8 cellular contexts compared by ENCODE assay signal in the genomic region with DNA sequence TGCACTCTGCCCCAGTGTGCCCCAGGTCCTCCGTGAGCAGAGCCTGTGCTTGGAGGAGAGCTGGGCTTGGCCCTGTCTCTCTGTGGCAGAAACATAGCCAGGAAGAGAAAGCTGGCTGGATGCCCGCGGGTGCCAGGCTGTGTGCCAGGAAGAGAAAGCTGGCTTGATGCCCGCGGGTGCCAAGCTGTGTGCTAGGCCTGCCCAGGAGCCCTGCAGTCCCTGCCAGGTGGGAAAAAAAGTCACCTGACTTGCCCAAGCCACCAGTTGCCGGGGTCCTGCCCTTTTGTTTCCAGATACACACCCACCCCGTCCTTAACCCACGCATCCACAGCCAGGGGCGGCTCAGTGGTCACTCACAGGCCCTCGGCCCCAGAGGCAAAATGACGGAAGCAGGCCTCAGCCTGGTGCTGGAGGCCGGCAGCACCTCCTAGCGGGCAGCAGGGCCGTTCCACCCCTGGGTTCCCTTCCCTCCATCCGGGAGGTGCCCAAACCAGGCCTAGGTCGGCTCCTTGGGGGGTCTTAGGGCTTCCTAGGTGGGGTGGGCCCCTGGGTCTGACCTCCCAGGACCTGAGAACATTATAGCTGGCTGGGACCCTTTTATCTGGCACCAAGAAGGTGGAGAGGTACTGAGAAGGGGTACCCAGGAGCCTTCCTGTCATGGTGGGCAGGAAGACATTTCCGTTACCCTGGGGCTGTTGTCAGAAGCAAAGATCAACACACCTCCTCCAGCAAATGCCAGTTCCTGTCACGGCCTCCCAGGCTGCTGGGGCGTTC. TPM values are rescaled to one million over a fixed set of nuclear protein-coding genes. Genes with fewer than 3 reads are reported as not detected.
DNase-seq lines count a peak whose midpoint lies in the region; ATAC-seq and TF ChIP-seq lines count a peak whose summit lies in the region.

No MANE protein-coding gene starts in this region.

- H3K27me3 ChIP-seq in WERI-Rb-1 (ENCODE audit: insufficient read depth, low read depth, severe bottlenecking) (no peaks in the 10 kb centered on the region), colonic mucosa (no peaks in the 10 kb centered on the region), muscle layer of colon (ENCODE audit: control insufficient read depth in 1 of 2, insufficient read depth in 2 of 2, low read length in 2 of 2) (no peaks in the 10 kb centered on the region), vagina (no peaks in the 10 kb centered on the region)

- no peak for ATAC-seq in GM18861 (IDR thresholded peaks at IDR 0.05; ENCODE audit: unreplicated experiment)

- H3K4me3 ChIP-seq in WERI-Rb-1 (ENCODE audit: low read depth, low read length): no peak overlapping the region
- no peak overlapping the region for H3K4me3 ChIP-seq in colonic mucosa
- H3K4me3 ChIP-seq in muscle layer of colon (ENCODE audit: low read depth in 1 of 2, low read length in 2 of 2): peak overlapping the region in 1 of 2 donors; percentile 4
- H3K4me3 ChIP-seq in vagina: peak overlapping the region in 1 of 2 donors; percentile 1

- peak overlapping the region in 1 of 2 donors; percentile 53 for H3K9ac ChIP-seq in colonic mucosa (ENCODE audit: low read depth in 2 of 2, low read length in 2 of 2)
- no peak overlapping the region for H3K9ac ChIP-seq in muscle layer of colon (ENCODE audit: low read length)

- H3K4me1 ChIP-seq in colonic mucosa (peaks cover 19% of the 10 kb centered on the region), muscle layer of colon (ENCODE audit: insufficient read depth, low read length) (peaks cover 47% of the 10 kb centered on the region), vagina (peaks cover 23% of the 10 kb centered on the region)

- H3K36me3 ChIP-seq in WERI-Rb-1: no peaks in the 10 kb centered on the region
- no peaks in the 10 kb centered on the region for H3K36me3 ChIP-seq in colonic mucosa
- no peaks in the 10 kb centered on the region for H3K36me3 ChIP-seq in muscle layer of colon (ENCODE audit: insufficient read depth, low read length)
- H3K36me3 ChIP-seq in vagina: no peaks in the 10 kb centered on the region

- DNase-seq in DMS153 treated with DMSO at 0.1 percent for 48 hours (lab: John Stamatoyannopoulos, UW; ENCODE audit: unreplicated experiment) (peak; percentile 36), M059J (ENCODE audit: low read depth) (peak; percentile 68), WERI-Rb-1 (no peak), colonic mucosa (peak; percentile 88), vagina (ENCODE audit: extremely low spot score in 2 of 2) (no peak), NCI-H187 treated with DMSO at 0.1 percent for 48 hours (lab: John Stamatoyannopoulos, UW) (no peak)

- TF ChIP-seq POLR2A in vagina (IDR thresholded peaks at IDR 0.05): no peak

- intact Hi-C loops in colonic mucosa (cut with DNase I) (loop anchor here (10.0 kb wide), 1 partner anchor 107 kb away; a partner anchor contains a TSS), vagina (cut with DNase I) (no loop called here)

- H3K9me3 ChIP-seq in WERI-Rb-1 (ENCODE audit: severe bottlenecking): no peaks in the 10 kb centered on the region
- no peaks in the 10 kb centered on the region for H3K9me3 ChIP-seq in colonic mucosa
- H3K9me3 ChIP-seq in muscle layer of colon (ENCODE audit: low read length): no peaks in the 10 kb centered on the region
- H3K9me3 ChIP-seq in vagina: no peaks in the 10 kb centered on the region

- TF ChIP-seq CTCF in WERI-Rb-1 (IDR thresholded peaks at IDR 0.05; ENCODE audit: low read depth, low read length): 0 out of 2 replicates have a peak, but pooled peaks have one; percentile 32
- peak; percentile 56 for TF ChIP-seq CTCF in colonic mucosa (IDR thresholded peaks at IDR 0.05)
- TF ChIP-seq CTCF in vagina (IDR thresholded peaks at IDR 0.05): peak in 2 of 3 experiments; percentile 3 to 43

- H3K27ac ChIP-seq in WERI-Rb-1 (no peak overlapping the region), colonic mucosa (peak overlapping the region; percentile 42), muscle layer of colon (ENCODE audit: low read depth, low read length) (peak overlapping the region; percentile 99), vagina (no peak overlapping the region)

RNA-seq across cellular contexts. Expression of a gene that starts 9.1 kb away (rescaled TPM):
- total RNA-seq in M059J (2014; rRNA removed; shearing (Covaris generic)): 0.10 TPM in 1 of 2 replicates, not detected in the other
- total RNA-seq in colonic mucosa: 10 to 100 TPM; 13.1 to 27.1 TPM
- 35.1 TPM for total RNA-seq in vagina

RNA-seq across cellular contexts. Expression of a gene that starts 28.3 kb away (rescaled TPM):
- 10.8 and 23.4 TPM in 2 replicates for total RNA-seq in M059J (2014; rRNA removed; shearing (Covaris generic))
- 10 to 100 TPM; 30.6 to 50.1 TPM for total RNA-seq in colonic mucosa
- 8.3 TPM for total RNA-seq in vagina

RNA-seq across cellular contexts. Expression of a gene that starts 38.1 kb away (rescaled TPM):
- 470 and 558 TPM in 2 replicates for total RNA-seq in M059J (2014; rRNA removed; shearing (Covaris generic))
- total RNA-seq in colonic mucosa: 100 to 1,000 TPM; 218 to 414 TPM
- total RNA-seq in vagina: 165 TPM

Comparison
In these comparisons a context has a peak if more than half of its experiments do, and no peak if none do; other contexts are left out.
1. DNase-seq: peak in DMS153 treated with DMSO at 0.1 percent for 48 hours (single experiment), M059J (single experiment) and colonic mucosa (single experiment); none in WERI-Rb-1 (single experiment), vagina (0 of 2) and NCI-H187 treated with DMSO at 0.1 percent for 48 hours (single experiment).
2. H3K27ac ChIP-seq: peak in colonic mucosa (single experiment) and muscle layer of colon (single experiment); none in WERI-Rb-1 (single experiment) and vagina (single experiment).
3. RNA of a gene that starts 9.1 kb away (total RNA-seq): 35.1 TPM in vagina (single experiment) and 13.1 to 27.1 TPM in colonic mucosa; 0.10 TPM in M059J; every median in the first group is over 10 times any median in the second.
4. Peak in every context shown above with its lines, with median percentiles within 50 percentile points of each other: CTCF ChIP-seq.